ENCODE assay signal across 8 cellular contexts in genomic region chr16:14303182-14303618, GRCh38.
DNase-seq lines count a peak whose midpoint lies in the region; ATAC-seq, FAIRE-seq and TF ChIP-seq lines count a peak whose summit lies in the region.

No MANE protein-coding gene starts in this region.

- peak; percentile 44 for FAIRE-seq in K562 (lab: Jason Lieb, UNC)

- TF ChIP-seq RAD21 in K562 (CRISPR knock-in tag; conservative IDR thresholded peaks at IDR 0.05 in 1 of 2, IDR thresholded peaks at IDR 0.05 in 1 of 2) = no peak

- TSS peak; percentile 63 for BruUV-seq in K562 (replicated peaks; lab: Mats Ljungman, UMichigan)

- no peak for TF ChIP-seq CTCF in cardiac muscle cell (IDR thresholded peaks at IDR 0.05; ENCODE audit: low read depth, low read length)
- TF ChIP-seq CTCF in K562 (IDR thresholded peaks at IDR 0.05 in 2 of 3, conservative IDR thresholded peaks at IDR 0.05 in 1 of 3; ENCODE audit: insufficient read depth in 2 of 3, low read depth in 1 of 3, low read length in 3 of 3) = no peak
- no peak for TF ChIP-seq CTCF in lower leg skin (IDR thresholded peaks at IDR 0.05)
- TF ChIP-seq CTCF in upper lobe of left lung (IDR thresholded peaks at IDR 0.05) = no peak

- no peaks in the 10 kb centered on the region for H4K20me1 ChIP-seq in K562 (replicated peaks; ENCODE audit: control insufficient read depth, insufficient read depth, low read length)

- H3K4me1 ChIP-seq in cardiac muscle cell (ENCODE audit: low read depth) = peaks cover 22% of the 10 kb centered on the region
- peaks cover 33 to 53% of the 10 kb centered on the region in 2 experiments for H3K4me1 ChIP-seq in K562 (replicated peaks in 1 of 2; ENCODE audit: control insufficient read depth in 2 of 2, insufficient read depth in 2 of 2, low read length in 2 of 2)
- peaks cover 8 to 29% (median 19%) of the 10 kb centered on the region in 4 donors for H3K4me1 ChIP-seq in upper lobe of left lung

- H3K27me3 ChIP-seq in cardiac muscle cell = no peaks in the 10 kb centered on the region
- no peaks in the 10 kb centered on the region for H3K27me3 ChIP-seq in K562 (ENCODE audit: control insufficient read depth in 2 of 2, insufficient read depth in 2 of 2, low read length in 2 of 2)
- peaks cover 0 to 11% (median 0%) of the 10 kb centered on the region in 4 donors for H3K27me3 ChIP-seq in upper lobe of left lung

- POLR2A ChIA-PET in K562 (lab: Yijun Ruan, JAX) = interaction anchor here (0.6 to 1.4 kb wide), 3 partner anchors 19 to 283 kb away, joined by 3 read pairs; no protein-coding TSS in a partner anchor

- TF ChIP-seq EP300 in K562 (IDR thresholded peaks at IDR 0.05; ENCODE audit: low read length) (no peak), upper lobe of left lung (IDR thresholded peaks at IDR 0.05) (no peak)

- H3K4me3 ChIP-seq in cardiac muscle cell (peak overlapping the region; percentile 90), K562 (peak overlapping the region; percentile 91), lower leg skin (ENCODE audit: low read depth, poor library complexity, severe bottlenecking) (peak overlapping the region; percentile 86), upper lobe of left lung (peak overlapping the region in 3 of 4 donors; percentile 84 to 96 (median 85))

- peaks cover 59% of the 10 kb centered on the region for H3K79me2 ChIP-seq in K562 (ENCODE audit: control insufficient read depth, insufficient read depth, low read length)

- H3K4me2 ChIP-seq in K562 (ENCODE audit: insufficient read depth, low read length) = peak overlapping the region; percentile 86

- no peaks in the 10 kb centered on the region for H3K9me3 ChIP-seq in cardiac muscle cell (ENCODE audit: low read depth)
- H3K9me3 ChIP-seq in K562 (replicated peaks; ENCODE audit: control insufficient read depth, insufficient read depth, low read depth, low read length) = no peaks in the 10 kb centered on the region
- no peaks in the 10 kb centered on the region for H3K9me3 ChIP-seq in upper lobe of left lung

- H2AFZ ChIP-seq in K562 (ENCODE audit: low read depth, low read length) = peak overlapping the region; percentile 77

- H3K9me1 ChIP-seq in K562 (ENCODE audit: control insufficient read depth, insufficient read depth, low read length) = no peaks in the 10 kb centered on the region

- H3K27ac ChIP-seq in cardiac muscle cell (no peak overlapping the region), K562 (ENCODE audit: extremely low read depth, low read depth, low read length) (peak overlapping the region; percentile 70), upper lobe of left lung (peak overlapping the region in 2 of 4 donors; percentile 21 to 80)

- peak overlapping the region; percentile 66 to 93 for H3K9ac ChIP-seq in K562 (ENCODE audit: insufficient read depth in 1 of 2, low read depth in 2 of 2, low read length in 2 of 2)

- intact Hi-C loops in left cardiac atrium (cut with DNase I) = no loop called here
- intact Hi-C loops in K562 (cut with micrococcal nuclease) = no loop called here
- intact Hi-C loops in lower leg skin (cut with DNase I; ENCODE audit: low total_unique reads) = loop anchor here (2.0 to 10.0 kb wide), 2 partner anchors 102 to 226 kb away; no protein-coding TSS in a partner anchor

- TF ChIP-seq POLR2A in K562 (conservative IDR thresholded peaks at IDR 0.05) (no peak), lower leg skin (IDR thresholded peaks at IDR 0.05) (no peak), upper lobe of left lung (IDR thresholded peaks at IDR 0.05) (no peak)

- CTCF ChIA-PET in K562 (lab: Yijun Ruan, JAX; ENCODE audit: low intra/inter-chr PET ratio) = interaction anchor here (0.9 kb wide), 1 partner anchor 225 kb away, joined by 3 read pairs; no protein-coding TSS in a partner anchor

- ATAC-seq in left cardiac atrium (no peak), K562 (no peak), upper lobe of left lung (ENCODE audit: low FRiP score in 2 of 2) (no peak), HG02938 (IDR thresholded peaks at IDR 0.05; ENCODE audit: unreplicated experiment) (no peak)

- WGBS in K562 (ENCODE audit: insufficient coverage, low coverage, missing lambda C conversion rate) = 2% methylated on average over 14 of the region's 14 CpGs
- 4 to 5% methylated on average over 14 of the region's 14 CpGs for WGBS in lower leg skin, 2 donors
- WGBS in upper lobe of left lung, 2 donors = 13 to 18% methylated on average over 14 of the region's 14 CpGs

- H3K36me3 ChIP-seq in cardiac muscle cell (no peaks in the 10 kb centered on the region), K562 (ENCODE audit: control insufficient read depth, insufficient read depth, low read length) (no peaks in the 10 kb centered on the region; the same call in 2 of the 3 replicates), upper lobe of left lung (no peaks in the 10 kb centered on the region)

- DNase-seq in cardiac muscle cell (ENCODE audit: low read depth in 1 of 2, low spot score in 1 of 2) (peak; percentile 20 to 49), left cardiac atrium (no peak), K562 (ENCODE audit: extremely low read depth in 1 of 4, low spot score in 3 of 4) (peak in 3 of 4 experiments; percentile 23 to 44 (median 28)), lower leg skin (ENCODE audit: low spot score in 2 of 2) (no peak), upper lobe of left lung (no peak), GM19240 (ENCODE audit: insufficient read length, low spot score) (no peak)
- no peak for DNase-seq in stimulated activated CD4-positive, alpha-beta T cell treated with anti-CD3 and anti-CD28 coated beads, Interleukin-4, amount 100 ng/mL, for 4 hours

- in situ Hi-C loops in K562 (cut with MboI) = no loop called here

TF ChIP-seq in K562, 482 proteins besides CTCF, POLR2A, EP300 and RAD21 (continues in another document):
- TF ChIP-seq E2F6 (IDR thresholded peaks at IDR 0.05; ENCODE audit: borderline replicate concordance in 1 of 2, extremely low read depth in 1 of 2, insufficient read depth in 1 of 2, insufficient read length in 1 of 2, low read depth in 1 of 2, low read length in 1 of 2, poor library complexity in 1 of 2, severe bottlenecking in 1 of 2) = no peak
- TF ChIP-seq PRDM10 (IDR thresholded peaks at IDR 0.05; ENCODE audit: partially characterized antibody) = peak; percentile 55
- no peak for TF ChIP-seq ADNP (tag; IDR thresholded peaks at IDR 0.05)
- 0 out of 2 replicates have a peak, but pooled peaks have one; percentile 3 for TF ChIP-seq CXXC5 (CRISPR knock-in tag; IDR thresholded peaks at IDR 0.05)
- TF ChIP-seq THRB (CRISPR knock-in tag; conservative IDR thresholded peaks at IDR 0.05) = no peak
- TF ChIP-seq ZNF512 (tag; IDR thresholded peaks at IDR 0.05) = peak; percentile 15; the same call in 1 of the 2 replicates

Comparison
In these comparisons a context has a peak if more than half of its experiments do, and no peak if none do; other contexts are left out.
1. DNase-seq: peak in cardiac muscle cell (2 of 2) and K562 (3 of 4); none in left cardiac atrium (single experiment), lower leg skin (0 of 2), upper lobe of left lung (0 of 2), GM19240 (single experiment) and stimulated activated CD4-positive, alpha-beta T cell treated with anti-CD3 and anti-CD28 coated beads, Interleukin-4, amount 100 ng/mL, for 4 hours (0 of 2).
2. Peak in every context shown above with its lines, with median percentiles within 50 percentile points of each other: H3K4me3 ChIP-seq.